Comparison of ENCODE assay signal across 1 cellular context in genomic region chr13:113337556-113337955, GRCh38.
TF ChIP-seq lines count a peak whose summit lies in the region.

No MANE protein-coding gene starts in this region.

TF ChIP-seq in HepG2, 621 proteins besides CTCF, POLR2A, EP300 and RAD21:
- TF ChIP-seq ZNF570 (CRISPR knock-in tag; IDR thresholded peaks at IDR 0.05; ENCODE audit: borderline replicate concordance) (no peak), KMT2B (CRISPR knock-in tag; IDR thresholded peaks at IDR 0.05) (no peak), THAP8 (CRISPR knock-in tag; IDR thresholded peaks at IDR 0.05; ENCODE audit: borderline replicate concordance) (no peak), ZNF501 (CRISPR knock-in tag; IDR thresholded peaks at IDR 0.05) (no peak), FOSL1 (CRISPR knock-in tag; IDR thresholded peaks at IDR 0.05; ENCODE audit: borderline replicate concordance) (no peak), NFE2L1 (CRISPR knock-in tag; IDR thresholded peaks at IDR 0.05; ENCODE audit: borderline replicate concordance) (no peak), ATF4 (CRISPR knock-in tag; IDR thresholded peaks at IDR 0.05) (no peak), MEIS1 (CRISPR knock-in tag; IDR thresholded peaks at IDR 0.05; ENCODE audit: borderline replicate concordance) (no peak), CHCHD3 (CRISPR knock-in tag; IDR thresholded peaks at IDR 0.05) (no peak), ATF7 (IDR thresholded peaks at IDR 0.05) (no peak), ATF7 (CRISPR knock-in tag; IDR thresholded peaks at IDR 0.05) (no peak), PITX1 (CRISPR knock-in tag; IDR thresholded peaks at IDR 0.05) (no peak), NR2C2 (CRISPR knock-in tag; IDR thresholded peaks at IDR 0.05; ENCODE audit: borderline replicate concordance) (no peak), AHR (CRISPR knock-in tag; IDR thresholded peaks at IDR 0.05) (no peak), HCFC1 (IDR thresholded peaks at IDR 0.05; ENCODE audit: low read depth, low read length) (no peak), RAD51 (IDR thresholded peaks at IDR 0.05; ENCODE audit: borderline replicate concordance) (no peak)
- TF ChIP-seq, protein P1, sequence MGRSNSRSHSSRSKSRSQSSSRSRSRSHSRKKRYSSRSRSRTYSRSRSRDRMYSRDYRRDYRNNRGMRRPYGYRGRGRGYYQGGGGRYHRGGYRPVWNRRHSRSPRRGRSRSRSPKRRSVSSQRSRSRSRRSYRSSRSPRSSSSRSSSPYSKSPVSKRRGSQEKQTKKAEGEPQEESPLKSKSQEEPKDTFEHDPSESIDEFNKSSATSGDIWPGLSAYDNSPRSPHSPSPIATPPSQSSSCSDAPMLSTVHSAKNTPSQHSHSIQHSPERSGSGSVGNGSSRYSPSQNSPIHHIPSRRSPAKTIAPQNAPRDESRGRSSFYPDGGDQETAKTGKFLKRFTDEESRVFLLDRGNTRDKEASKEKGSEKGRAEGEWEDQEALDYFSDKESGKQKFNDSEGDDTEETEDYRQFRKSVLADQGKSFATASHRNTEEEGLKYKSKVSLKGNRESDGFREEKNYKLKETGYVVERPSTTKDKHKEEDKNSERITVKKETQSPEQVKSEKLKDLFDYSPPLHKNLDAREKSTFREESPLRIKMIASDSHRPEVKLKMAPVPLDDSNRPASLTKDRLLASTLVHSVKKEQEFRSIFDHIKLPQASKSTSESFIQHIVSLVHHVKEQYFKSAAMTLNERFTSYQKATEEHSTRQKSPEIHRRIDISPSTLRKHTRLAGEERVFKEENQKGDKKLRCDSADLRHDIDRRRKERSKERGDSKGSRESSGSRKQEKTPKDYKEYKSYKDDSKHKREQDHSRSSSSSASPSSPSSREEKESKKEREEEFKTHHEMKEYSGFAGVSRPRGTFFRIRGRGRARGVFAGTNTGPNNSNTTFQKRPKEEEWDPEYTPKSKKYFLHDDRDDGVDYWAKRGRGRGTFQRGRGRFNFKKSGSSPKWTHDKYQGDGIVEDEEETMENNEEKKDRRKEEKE (IDR thresholded peaks at IDR 0.05) = no peak
TF ChIP-seq in HepG2: peak in this region for 0.
